In the genomic region with DNA sequence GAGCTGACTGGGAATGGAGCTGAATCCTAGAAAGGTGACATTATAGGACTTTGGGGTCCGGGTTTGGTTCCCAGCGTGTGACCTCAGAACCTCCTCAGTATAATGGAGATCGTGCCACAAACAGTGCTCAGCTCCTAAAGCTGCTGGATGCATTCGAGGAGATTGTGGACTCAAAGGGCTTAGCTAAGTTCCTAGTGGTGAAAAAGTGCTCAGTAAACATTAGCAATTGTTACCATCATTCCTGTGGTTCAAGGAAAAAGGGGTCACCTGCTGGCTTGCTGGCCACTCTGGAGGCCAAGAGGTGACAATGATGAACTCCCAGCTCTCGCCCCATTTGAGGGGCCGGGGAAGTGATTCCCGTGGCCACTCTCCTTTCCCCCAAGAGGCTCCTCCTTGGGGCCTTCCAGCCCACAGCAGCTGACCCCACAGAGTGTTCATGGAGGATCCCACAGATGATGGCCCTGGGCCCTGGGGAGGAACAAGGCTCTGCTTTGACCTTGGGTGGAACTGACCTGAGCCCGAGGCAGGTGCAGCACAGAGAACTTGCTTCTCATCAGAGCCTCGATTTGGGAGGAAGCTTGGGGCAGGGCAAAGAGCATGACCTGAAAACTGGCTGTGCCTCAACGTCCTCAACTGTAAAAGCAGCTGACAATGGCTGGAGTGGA, we compare ENCODE assay signal across 1 cellular context.
TF ChIP-seq lines count a peak whose summit lies in the region.

No MANE protein-coding gene starts in this region.

TF ChIP-seq in H1, 55 proteins besides CTCF, POLR2A, EP300 and RAD21:
- TF ChIP-seq, protein P1, sequence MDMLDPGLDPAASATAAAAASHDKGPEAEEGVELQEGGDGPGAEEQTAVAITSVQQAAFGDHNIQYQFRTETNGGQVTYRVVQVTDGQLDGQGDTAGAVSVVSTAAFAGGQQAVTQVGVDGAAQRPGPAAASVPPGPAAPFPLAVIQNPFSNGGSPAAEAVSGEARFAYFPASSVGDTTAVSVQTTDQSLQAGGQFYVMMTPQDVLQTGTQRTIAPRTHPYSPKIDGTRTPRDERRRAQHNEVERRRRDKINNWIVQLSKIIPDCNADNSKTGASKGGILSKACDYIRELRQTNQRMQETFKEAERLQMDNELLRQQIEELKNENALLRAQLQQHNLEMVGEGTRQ (IDR thresholded peaks at IDR 0.05; ENCODE audit: low read length) = no peak
- no peak for TF ChIP-seq TAF7 (optimal IDR thresholded peaks at IDR 0.05; ENCODE audit: borderline replicate concordance, low read depth, low read length)
